11 cellular contexts compared by ENCODE assay signal in the genomic region with DNA sequence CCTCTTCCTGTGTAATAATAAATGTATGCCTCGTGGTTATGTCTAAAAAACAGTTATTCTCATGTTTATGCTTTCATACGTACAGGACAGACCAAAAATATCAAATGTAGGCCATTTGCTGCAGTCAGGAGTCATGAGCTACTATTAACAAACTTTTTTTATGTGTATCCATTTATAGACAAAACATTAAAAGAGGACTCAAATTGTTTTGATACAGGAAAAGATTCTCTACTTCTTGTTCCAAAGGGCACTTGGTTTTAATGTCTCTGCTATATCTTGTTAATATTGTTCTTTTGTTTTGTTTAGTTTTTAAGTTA.
A peak's percentile ranks its signal among the peaks of the same experiment; 100 is the strongest.
DNase-seq lines count a peak whose midpoint lies in the region; ATAC-seq and TF ChIP-seq lines count a peak whose summit lies in the region.
"Had no signal": no experiment of that assay in that cellular context is flagged by ENCODE, and none has a peak within 500 bp of the region (broad histone marks: within the 10 kb centered on the region; RNA-seq: fewer than 3 reads in every experiment).

No MANE protein-coding gene starts in this region.

- peak overlapping the region; percentile 33 for H3K4me3 Mint-ChIP-seq in activated naive CD8-positive, alpha-beta T cell
- no peak overlapping the region for H3K4me3 Mint-ChIP-seq in type B pancreatic cell

- no peak for TF ChIP-seq POLR2A in HCT116 (IDR thresholded peaks at IDR 0.05; ENCODE audit: borderline replicate concordance, extremely low read depth, insufficient read depth, insufficient read length)

- H3K27ac ChIP-seq in ACC112 (ENCODE audit: low read depth, low read length) (peak overlapping the region; percentile 84), HCT116 (ENCODE audit: low read depth, low read length) (peak overlapping the region; percentile 58; the same call in 1 of the 2 replicates)

- TF ChIP-seq RAD21 in HCT116 (IDR thresholded peaks at IDR 0.05; ENCODE audit: low read depth) = no peak

- H3K9ac ChIP-seq in HCT116 (ENCODE audit: low read length) = peak overlapping the region; percentile 38

- DNase-seq in HCT116 (ENCODE audit: low read depth, low spot score) (no peak), medulla oblongata (ENCODE audit: extremely low spot score) (peak; percentile 49), NCI-H1694 treated with DMSO at 0.1 percent for 48 hours (lab: John Stamatoyannopoulos, UW) (no peak), type B pancreatic cell (ENCODE audit: extremely low spot score, unreplicated experiment) (no peak), SW480 (ENCODE audit: low spot score) (no peak), SW 1271 (lab: John Stamatoyannopoulos, UW) (no peak)
- DNase-seq: activated CD4-positive, CD25-positive, alpha-beta regulatory T cell; NCI-H774; posterior cingulate gyrus had no signal

- H3K4me1 Mint-ChIP-seq in activated naive CD8-positive, alpha-beta T cell (ENCODE audit: low read depth) = peaks cover 35% of the 10 kb centered on the region
- peaks cover 31% of the 10 kb centered on the region for H3K4me1 Mint-ChIP-seq in type B pancreatic cell (ENCODE audit: unreplicated experiment)

- H3K27ac Mint-ChIP-seq in activated naive CD8-positive, alpha-beta T cell = peak overlapping the region; percentile 68
- H3K27ac Mint-ChIP-seq in type B pancreatic cell = no peak overlapping the region

- H3K27me3 Mint-ChIP-seq in activated naive CD8-positive, alpha-beta T cell = peaks cover 1% of the 10 kb centered on the region
- peaks cover 3% of the 10 kb centered on the region for H3K27me3 Mint-ChIP-seq in type B pancreatic cell

- H3K27me3 ChIP-seq in ACC112 (ENCODE audit: insufficient read depth, low read length) (no peaks in the 10 kb centered on the region), HCT116 (ENCODE audit: insufficient read depth, low read length) (no peaks in the 10 kb centered on the region)

- POLR2A ChIA-PET in HCT116 (lab: Charles Lee) = no interaction called here

- H2AFZ ChIP-seq in ACC112 (ENCODE audit: low read length, unreplicated experiment) = peak overlapping the region; percentile 81
- H2AFZ ChIP-seq in HCT116 (ENCODE audit: low read depth, low read length, poor library complexity, severe bottlenecking) = peak overlapping the region; percentile 3

- no TSS peak for BruUV-seq in HCT116 (replicated peaks; lab: Mats Ljungman, UMichigan)

- H3K36me3 ChIP-seq in ACC112 (ENCODE audit: insufficient read depth, low read length) (no peaks in the 10 kb centered on the region), HCT116 (ENCODE audit: control insufficient read depth in 1 of 2, insufficient read depth in 2 of 2, low read length in 2 of 2) (no peaks in the 10 kb centered on the region)

- RAD21 ChIA-PET in HCT116 (lab: Charles Lee; ENCODE audit: low non-redundant PET in 1 of 2, low total read pairs in 2 of 2, uncharacterized antibody in 2 of 2, unreplicated experiment in 2 of 2) = no interaction called here

- TF ChIP-seq CTCF in HCT116 (IDR thresholded peaks at IDR 0.05 in 2 of 3, conservative IDR thresholded peaks at IDR 0.05 in 1 of 3; ENCODE audit: borderline replicate concordance in 1 of 3, insufficient read depth in 1 of 3, low read depth in 2 of 3, low read length in 2 of 3) = no peak
- TF ChIP-seq CTCF in type B pancreatic cell (conservative IDR thresholded peaks at IDR 0.05) = no peak

- H3K9me2 ChIP-seq in HCT116 (ENCODE audit: insufficient read depth) = no peaks in the 10 kb centered on the region

- CTCF ChIA-PET in HCT116 (lab: Charles Lee) = no interaction called here

- no peaks in the 10 kb centered on the region for H3K9me3 ChIP-seq in HCT116 (ENCODE audit: control insufficient read depth in 1 of 2, insufficient read depth in 1 of 2, low read depth in 1 of 2, low read length in 2 of 2)

- no peak; the same call in 1 of the 2 replicates for ATAC-seq in HCT116

- H3K36me3 Mint-ChIP-seq in activated naive CD8-positive, alpha-beta T cell = no peaks in the 10 kb centered on the region
- no peaks in the 10 kb centered on the region for H3K36me3 Mint-ChIP-seq in type B pancreatic cell

- peak overlapping the region; percentile 69 for H3K4me2 ChIP-seq in HCT116 (ENCODE audit: low read length)

- no peaks in the 10 kb centered on the region for H4K20me1 ChIP-seq in HCT116 (ENCODE audit: insufficient read depth)

- H3K4me1 ChIP-seq in ACC112 (ENCODE audit: control insufficient read depth, insufficient read depth, low read length, unreplicated experiment) (peaks cover 19% of the 10 kb centered on the region), HCT116 (ENCODE audit: control insufficient read depth in 1 of 2, insufficient read depth in 2 of 2, low read length in 2 of 2) (peaks cover 16 to 42% of the 10 kb centered on the region in 2 experiments)

- H3K79me2 ChIP-seq in ACC112 (ENCODE audit: control insufficient read depth, insufficient read depth, low read length, unreplicated experiment) (no peaks in the 10 kb centered on the region), HCT116 (ENCODE audit: insufficient read depth, low read length) (no peaks in the 10 kb centered on the region)

- no peaks in the 10 kb centered on the region for H3K9me3 Mint-ChIP-seq in activated naive CD8-positive, alpha-beta T cell (ENCODE audit: low read depth)
- H3K9me3 Mint-ChIP-seq in type B pancreatic cell = no peaks in the 10 kb centered on the region

- H3K4me3 ChIP-seq in ACC112 (ENCODE audit: low read depth, low read length) (peak overlapping the region; percentile 50), HCT116 (replicated peaks in 1 of 2; ENCODE audit: low read depth in 1 of 2, low read length in 2 of 2) (peak overlapping the region in 1 of 2 experiments; percentile 38; a peak in 2 of 4 replicates)

- intact Hi-C loops in HCT116 (cut with micrococcal nuclease) = no loop called here

TF ChIP-seq in HCT116, 20 proteins besides CTCF, POLR2A, EP300 and RAD21:
- TF ChIP-seq, protein P1, sequence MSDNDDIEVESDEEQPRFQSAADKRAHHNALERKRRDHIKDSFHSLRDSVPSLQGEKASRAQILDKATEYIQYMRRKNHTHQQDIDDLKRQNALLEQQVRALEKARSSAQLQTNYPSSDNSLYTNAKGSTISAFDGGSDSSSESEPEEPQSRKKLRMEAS (IDR thresholded peaks at IDR 0.05) = 0 out of 2 replicates have a peak, but pooled peaks have one; percentile 31
- TF ChIP-seq JUND (IDR thresholded peaks at IDR 0.05) (no peak), ZFX (IDR thresholded peaks at IDR 0.05) (no peak), EGR1 (IDR thresholded peaks at IDR 0.05; ENCODE audit: low read depth) (0 out of 2 replicates have a peak, but pooled peaks have one; percentile 7), SRF (IDR thresholded peaks at IDR 0.05; ENCODE audit: low read depth) (peak; percentile 26; the same call in 1 of the 2 replicates), POLR2AphosphoS5 (IDR thresholded peaks at IDR 0.05; ENCODE audit: low read depth, low read length) (no peak)
